In the genomic region with DNA sequence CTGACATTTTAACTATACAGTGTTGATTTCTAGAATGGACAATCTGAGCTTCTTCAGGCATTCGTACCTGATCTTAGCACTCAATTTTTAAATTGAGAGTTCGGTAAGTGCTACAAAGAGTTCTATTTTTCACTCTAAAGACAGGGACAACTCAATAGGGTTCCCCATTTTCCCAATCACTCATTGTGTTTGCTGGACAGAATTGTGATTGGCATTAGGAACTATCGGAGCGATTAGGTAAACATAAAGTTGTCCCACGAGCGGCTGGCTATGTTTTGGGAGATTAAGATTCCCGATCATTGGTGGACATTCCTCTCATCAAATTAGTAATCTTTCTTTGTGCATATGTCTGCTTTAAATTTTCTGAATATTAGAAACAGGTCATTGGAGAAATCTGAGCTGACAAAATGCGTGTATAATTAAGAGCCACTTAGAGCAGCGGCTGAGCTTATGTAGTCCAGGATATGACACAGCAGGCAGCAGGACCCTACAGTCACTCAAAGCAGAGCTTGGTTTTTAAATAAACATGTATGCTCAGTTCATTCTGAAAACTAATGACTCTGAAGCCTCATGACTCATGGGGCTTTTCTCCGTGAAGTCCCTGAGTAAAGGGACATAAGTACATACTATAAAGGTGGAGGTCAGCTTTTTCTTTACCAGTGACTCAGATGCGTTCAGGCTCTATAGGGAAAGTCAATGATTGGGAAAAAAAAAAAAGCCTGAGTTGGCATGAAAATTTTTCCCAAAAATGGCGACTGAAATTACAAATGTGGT, we compare ENCODE assay signal across 8 cellular contexts.
DNase-seq lines count a peak whose midpoint lies in the region; ATAC-seq and TF ChIP-seq lines count a peak whose summit lies in the region.

No MANE protein-coding gene starts in this region.

- ATAC-seq in GM21619 (IDR thresholded peaks at IDR 0.05; ENCODE audit: unreplicated experiment) = peak; percentile 92

- TF ChIP-seq CTCF in astrocyte of the cerebellum (IDR thresholded peaks at IDR 0.05; ENCODE audit: low read depth, low read length, missing control alignments) = no peak
- no peak for TF ChIP-seq CTCF in osteoblast (IDR thresholded peaks at IDR 0.05; ENCODE audit: extremely low read depth, low read depth, low read length)

- no peak overlapping the region for H3K4me2 ChIP-seq in osteoblast (ENCODE audit: insufficient read depth, low read length)

- in situ Hi-C loops in astrocyte of the cerebellum (cut with HindIII; ENCODE audit: low sequenced_read_pairs) = no loop called here

- H3K27ac ChIP-seq in osteoblast (ENCODE audit: low read depth, low read length) = no peak overlapping the region

- H3K4me1 ChIP-seq in osteoblast (ENCODE audit: insufficient read depth, low read length) = no peaks in the 10 kb centered on the region

- no peaks in the 10 kb centered on the region for H4K20me1 ChIP-seq in osteoblast (ENCODE audit: insufficient read depth, low read length)

- DNase-seq in DMS53 treated with DMSO at 0.1 percent for 48 hours (lab: John Stamatoyannopoulos, UW; ENCODE audit: unreplicated experiment) (peak; percentile 96), HPDE6-E6E7 (ENCODE audit: extremely low spot score) (peak; percentile 47), astrocyte of the cerebellum (ENCODE audit: low read depth) (peak; percentile 16), stromal cell of bone marrow (ENCODE audit: low read depth) (peak; percentile 4), osteoblast (ENCODE audit: insufficient read length, low spot score, missing footprints) (no peak), SW 1271 (lab: John Stamatoyannopoulos, UW) (no peak)
- DNase-seq in stimulated activated naive CD4-positive, alpha-beta T cell (lab: John Stamatoyannopoulos, UW) = no peak

- no peaks in the 10 kb centered on the region for H3K9me3 ChIP-seq in osteoblast (ENCODE audit: low read depth, low read length)

- H3K4me3 ChIP-seq in astrocyte of the cerebellum (ENCODE audit: low read depth, low read length) (no peak overlapping the region), osteoblast (ENCODE audit: insufficient read depth, low read length) (no peak overlapping the region)

- no peaks in the 10 kb centered on the region for H3K36me3 ChIP-seq in osteoblast (ENCODE audit: insufficient read depth, low read length)

- no peaks in the 10 kb centered on the region for H3K27me3 ChIP-seq in osteoblast (ENCODE audit: insufficient read depth, low read length)

- no peak overlapping the region for H2AFZ ChIP-seq in osteoblast (ENCODE audit: low read length)

- H3K79me2 ChIP-seq in osteoblast (ENCODE audit: insufficient read depth, low read length) = no peaks in the 10 kb centered on the region

Comparison
In these comparisons a context has a peak if more than half of its experiments do, and no peak if none do; other contexts are left out.
1. DNase-seq: peak in DMS53 treated with DMSO at 0.1 percent for 48 hours (single experiment), HPDE6-E6E7 (single experiment), astrocyte of the cerebellum (single experiment) and stromal cell of bone marrow (single experiment); none in stimulated activated naive CD4-positive, alpha-beta T cell (0 of 6), osteoblast (single experiment) and SW 1271 (0 of 2).